In the genomic region with DNA sequence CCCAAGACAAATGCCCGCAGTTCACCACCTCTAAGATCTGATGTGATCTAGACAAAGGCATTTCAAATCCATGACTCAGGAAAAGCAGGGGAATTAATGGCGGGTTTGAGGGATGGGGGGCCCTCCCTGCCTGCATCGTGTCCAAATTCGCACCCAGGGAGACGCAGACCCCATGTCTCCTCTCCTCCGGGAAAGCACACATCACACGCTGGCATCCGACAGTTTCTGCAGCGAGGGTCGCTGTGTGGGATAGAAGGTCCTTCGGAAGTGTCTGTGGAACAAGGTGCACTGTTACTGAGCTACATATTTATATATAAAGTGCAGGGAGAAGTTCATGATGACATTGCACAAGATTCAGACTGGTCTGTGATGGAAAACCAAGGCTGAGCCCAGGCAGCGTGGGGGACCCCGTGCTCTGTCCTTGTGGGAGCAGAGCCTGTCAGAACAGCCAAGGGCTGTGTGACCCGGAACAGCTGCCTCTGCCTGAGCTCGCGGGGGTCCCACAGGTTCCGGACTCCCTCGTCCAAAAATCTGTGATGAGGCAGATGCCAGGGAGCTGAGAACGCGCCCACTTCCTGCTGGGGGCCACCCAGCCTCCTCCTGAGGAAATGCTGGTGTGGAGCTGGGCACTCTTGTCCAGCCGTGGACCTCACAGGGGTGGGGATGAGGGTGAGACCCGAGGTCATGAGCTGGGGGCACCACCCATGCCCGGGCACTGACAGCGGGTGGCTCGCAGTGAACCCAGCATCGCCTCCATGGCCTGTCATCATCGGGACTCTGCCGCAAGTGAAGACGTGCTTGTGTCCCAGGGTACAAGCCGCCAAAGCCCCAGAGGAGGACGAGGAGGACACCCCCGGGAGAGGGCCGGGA, we compare ENCODE assay signal across 1 cellular context.
TF ChIP-seq lines count a peak whose summit lies in the region.

No MANE protein-coding gene starts in this region.

TF ChIP-seq in H1, 55 proteins besides CTCF, POLR2A, EP300 and RAD21 (continued from another document):
- TF ChIP-seq BCL11A (IDR thresholded peaks at IDR 0.05; ENCODE audit: low read depth in 2 of 2, low read length in 2 of 2) (no peak), POU5F1 (IDR thresholded peaks at IDR 0.05; ENCODE audit: low read depth, low read length) (no peak), FOSL1 (IDR thresholded peaks at IDR 0.05; ENCODE audit: insufficient read depth, low read depth, low read length) (no peak), SUZ12 (IDR thresholded peaks at IDR 0.05; ENCODE audit: low read length) (no peak), GTF2F1 (IDR thresholded peaks at IDR 0.05; ENCODE audit: borderline replicate concordance, low read depth, low read length) (no peak)
